In genomic region chr3:112685956-112686355, GRCh38 we compare ENCODE assay signal across 25 cellular contexts. TPM values are rescaled to one million over a fixed set of nuclear protein-coding genes. Genes with fewer than 3 reads are reported as not detected.
"Had no signal": no experiment of that assay in that cellular context is flagged by ENCODE, and none has a peak within 500 bp of the region (broad histone marks: within the 10 kb centered on the region; RNA-seq: fewer than 3 reads in every experiment).

No MANE protein-coding gene starts in this region.

- H3K4me3 ChIP-seq: gastrocnemius medialis, left ventricle myocardium inferior, sigmoid colon, spleen had no signal

- H3K36me3 Mint-ChIP-seq: brain, T-cell had no signal

- H3K9me3 ChIP-seq: gastrocnemius medialis, sigmoid colon, spleen had no signal

- H3K27ac ChIP-seq: gastrocnemius medialis, left ventricle myocardium inferior, sigmoid colon, spleen, VCaP had no signal

- H3K9me3 Mint-ChIP-seq: activated CD8-positive, alpha-beta T cell treated with anti-CD3 and anti-CD28 coated beads for 36 hours; activated naive CD8-positive, alpha-beta T cell treated with anti-CD3 and anti-CD28 coated beads, Interleukin-2, amount 50 U/mL, for 24 hours; dendritic cell treated with granulocyte-macrophage colony-stimulating factor and Interleukin-4, amounts not matched to agents 40 ng/mL and 50 ng/mL, for 4 days; nephron; T-cell; T-helper 2 cell treated with Interferon-gamma antibody and Interleukin-4, amounts not matched to agents 5 μg/mL and 100 μg/mL, for 36 hours had no signal

- H3K4me3 Mint-ChIP-seq: activated CD4-positive, alpha-beta T cell treated with anti-CD3 and anti-CD28 coated beads, Interleukin-2, amount 10 ng/mL, durations not matched to agents 24 days and 14 days; activated CD8-positive, alpha-beta memory T cell treated with anti-CD3 and anti-CD28 coated beads, Interleukin-2, amount 10 ng/mL, durations not matched to agents 7 days and 5 days; activated CD8-positive, alpha-beta T cell treated with anti-CD3 and anti-CD28 coated beads for 36 hours; activated naive CD8-positive, alpha-beta T cell treated with anti-CD3 and anti-CD28 coated beads, Interleukin-2, amount 50 U/mL, for 24 hours; brain; dendritic cell treated with granulocyte-macrophage colony-stimulating factor and Interleukin-4, amounts not matched to agents 40 ng/mL and 50 ng/mL, for 4 days; nephron; T-cell; T-helper 2 cell treated with Interferon-gamma antibody and Interleukin-4, amounts not matched to agents 5 μg/mL and 100 μg/mL, for 36 hours had no signal

- H3K27me3 ChIP-seq: gastrocnemius medialis, sigmoid colon, spleen had no signal

- H3K4me1 ChIP-seq: gastrocnemius medialis, left ventricle myocardium inferior had no signal

- H3K36me3 ChIP-seq: gastrocnemius medialis, left ventricle myocardium inferior, sigmoid colon, spleen had no signal

- DNase-seq: activated CD8-positive, alpha-beta memory T cell treated with anti-CD3 and anti-CD28 coated beads, Interleukin-2, amount 10 ng/mL, durations not matched to agents 7 days and 5 days; activated CD8-positive, alpha-beta T cell treated with anti-CD3 and anti-CD28 coated beads for 36 hours; activated gamma-delta T cell; activated naive CD4-positive, alpha-beta T cell treated with anti-CD3 and anti-CD28 coated beads, Interleukin-2, amount 50 U/mL, for 16 hours; activated naive CD8-positive, alpha-beta T cell treated with anti-CD3 and anti-CD28 coated beads, Interleukin-2, amount 50 U/mL, for 24 hours; activated T-cell treated with anti-CD3 and anti-CD28 coated beads for 4 hours; anterior cingulate cortex; effector CD4-positive, alpha-beta T cell; gastrocnemius medialis; hippocampal formation; left ventricle myocardium inferior; mammary epithelial cell; nucleus accumbens; posterior cingulate gyrus; sigmoid colon; spleen; stimulated activated CD4-positive, alpha-beta T cell treated with anti-CD3 and anti-CD28 coated beads, Interleukin-4, amount 100 ng/mL, for 24 hours; stimulated activated naive CD4-positive, alpha-beta T cell treated with Interleukin-2 at 50 U/mL for 16 hours; T-cell had no signal

- H3K27me3 Mint-ChIP-seq: brain; dendritic cell treated with granulocyte-macrophage colony-stimulating factor and Interleukin-4, amounts not matched to agents 40 ng/mL and 50 ng/mL, for 4 days had no signal

- H3K27ac Mint-ChIP-seq: activated CD4-positive, alpha-beta T cell treated with anti-CD3 and anti-CD28 coated beads, Interleukin-2, amount 10 ng/mL, durations not matched to agents 24 days and 14 days; activated CD8-positive, alpha-beta memory T cell treated with anti-CD3 and anti-CD28 coated beads, Interleukin-2, amount 10 ng/mL, durations not matched to agents 7 days and 5 days; activated CD8-positive, alpha-beta T cell treated with anti-CD3 and anti-CD28 coated beads for 36 hours; activated naive CD8-positive, alpha-beta T cell treated with anti-CD3 and anti-CD28 coated beads, Interleukin-2, amount 50 U/mL, for 24 hours; dendritic cell treated with granulocyte-macrophage colony-stimulating factor and Interleukin-4, amounts not matched to agents 40 ng/mL and 50 ng/mL, for 4 days; nephron; T-cell; T-helper 2 cell treated with Interferon-gamma antibody and Interleukin-4, amounts not matched to agents 5 μg/mL and 100 μg/mL, for 36 hours had no signal

RNA-seq across cellular contexts. Expression of gene CCDC80, which starts 45.0 kb away (rescaled TPM):
- total RNA-seq: activated CD4-positive, alpha-beta T cell treated with anti-CD3 and anti-CD28 coated beads, Interleukin-2, amount 10 ng/mL, durations not matched to agents 24 days and 14 days; activated CD8-positive, alpha-beta T cell treated with anti-CD3 and anti-CD28 coated beads for 36 hours had no signal
